Comparison of ENCODE assay signal across 8 cellular contexts in the genomic region with DNA sequence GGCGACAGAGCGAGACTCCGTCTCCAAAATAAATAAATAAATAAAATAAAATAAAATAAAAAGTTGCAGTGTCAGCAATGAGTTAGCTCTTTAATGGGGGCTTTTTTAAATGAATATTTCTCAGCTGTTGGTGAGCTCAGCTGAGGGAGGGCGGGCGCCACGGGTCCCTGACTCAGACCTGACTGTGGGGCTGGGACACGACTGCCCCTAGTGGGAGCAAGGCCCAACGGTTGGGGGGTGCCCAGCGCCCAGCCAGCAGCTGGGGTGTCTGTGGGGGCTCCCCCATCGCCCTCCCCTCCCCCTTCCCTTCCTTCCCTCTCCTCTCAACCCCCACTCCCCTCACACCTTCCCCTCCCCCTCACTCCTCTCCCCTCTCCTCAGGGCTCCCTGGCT. TPM values are rescaled to one million over a fixed set of nuclear protein-coding genes. Genes with fewer than 3 reads are reported as not detected.
DNase-seq lines count a peak whose midpoint lies in the region; ATAC-seq and TF ChIP-seq lines count a peak whose summit lies in the region.

No MANE protein-coding gene starts in this region.

- CTCF ChIA-PET in activated B cell treated with CpG ODN at 0.5 μM for 24 hours (lab: Charles Lee), result interaction anchor here (0.8 to 1.6 kb wide), 7 partner anchors 10 to 62 kb away, joined by 3 to 15 read pairs (median 5); a partner anchor contains a TSS

- no peaks in the 10 kb centered on the region for H3K27me3 Mint-ChIP-seq in CD4-positive, CD25-positive, alpha-beta regulatory T cell
- no peaks in the 10 kb centered on the region for H3K27me3 Mint-ChIP-seq in activated B cell treated with CpG ODN at 0.5 μM for 24 hours

- H3K27me3 ChIP-seq in CD4-positive, CD25-positive, alpha-beta regulatory T cell (ENCODE audit: control insufficient read depth, insufficient read depth, low read length), result no peaks in the 10 kb centered on the region

- no peak overlapping the region for H3K4me3 ChIP-seq in CD4-positive, CD25-positive, alpha-beta regulatory T cell (ENCODE audit: low read depth, low read length)

- POLR2A ChIA-PET in activated B cell treated with CpG ODN at 0.5 μM for 24 hours (lab: Charles Lee), result interaction anchor here (0.9 to 2.3 kb wide), 5 partner anchors 9 to 111 kb away, joined by 3 to 11 read pairs (median 4); a partner anchor contains a TSS

- H3K9me3 ChIP-seq in CD4-positive, CD25-positive, alpha-beta regulatory T cell (ENCODE audit: control insufficient read depth in 2 of 2, low read length in 2 of 2), result no peaks in the 10 kb centered on the region

- H3K4me1 ChIP-seq in CD4-positive, CD25-positive, alpha-beta regulatory T cell (ENCODE audit: control insufficient read depth, insufficient read depth, low read length, poor library complexity, severe bottlenecking), result peaks cover 47% of the 10 kb centered on the region

- H3K4me3 Mint-ChIP-seq in CD4-positive, CD25-positive, alpha-beta regulatory T cell, result no peak overlapping the region
- no peak overlapping the region for H3K4me3 Mint-ChIP-seq in activated B cell treated with CpG ODN at 0.5 μM for 24 hours

- H3K27ac ChIP-seq in CD4-positive, CD25-positive, alpha-beta regulatory T cell (ENCODE audit: insufficient read depth, low read length, poor library complexity, severe bottlenecking), result peak overlapping the region; percentile 41

- no peaks in the 10 kb centered on the region for H3K36me3 ChIP-seq in CD4-positive, CD25-positive, alpha-beta regulatory T cell (ENCODE audit: control insufficient read depth, insufficient read depth, low read length)

- peaks cover 0 to 44% (median 19%) of the 10 kb centered on the region in 4 donors for H3K4me1 Mint-ChIP-seq in CD4-positive, CD25-positive, alpha-beta regulatory T cell
- H3K4me1 Mint-ChIP-seq in activated B cell treated with CpG ODN at 0.5 μM for 24 hours, result peaks cover 46% of the 10 kb centered on the region

- peak; percentile 43 to 54 for ATAC-seq in CD4-positive, CD25-positive, alpha-beta regulatory T cell (ENCODE audit: low read depth in 2 of 2)
- ATAC-seq in HG03571 (IDR thresholded peaks at IDR 0.05; ENCODE audit: unreplicated experiment) (peak; percentile 38), activated B cell treated with CpG ODN at 0.5 μM for 24 hours (ENCODE audit: low read depth) (peak; percentile 70), HG03025 (IDR thresholded peaks at IDR 0.05; ENCODE audit: low FRiP score, unreplicated experiment) (no peak)

- no peaks in the 10 kb centered on the region for H3K36me3 Mint-ChIP-seq in CD4-positive, CD25-positive, alpha-beta regulatory T cell
- H3K36me3 Mint-ChIP-seq in activated B cell treated with CpG ODN at 0.5 μM for 24 hours (ENCODE audit: low read depth), result no peaks in the 10 kb centered on the region

- peaks cover 0 to 3% (median 0%) of the 10 kb centered on the region in 7 donors for H3K9me3 Mint-ChIP-seq in CD4-positive, CD25-positive, alpha-beta regulatory T cell
- no peaks in the 10 kb centered on the region for H3K9me3 Mint-ChIP-seq in activated B cell treated with CpG ODN at 0.5 μM for 24 hours

- TF ChIP-seq CTCF in activated B cell treated with CpG ODN at 0.5 μM for 24 hours (IDR thresholded peaks at IDR 0.05), result no peak

- DNase-seq in CD4-positive, CD25-positive, alpha-beta regulatory T cell, result peak; percentile 48 to 56 (median 51)
- peak; percentile 57 for DNase-seq in activated B cell treated with CpG ODN at 0.5 μM for 24 hours
- peak; percentile 52 for DNase-seq in central memory CD4-positive, alpha-beta T cell
- DNase-seq in stimulated activated CD4-positive, alpha-beta T cell treated with anti-CD3 and anti-CD28 coated beads, Interleukin-15, amount 100 ng/mL, for 1 hour (ENCODE audit: low read depth in 1 of 2, low spot score in 1 of 2), result peak; percentile 43 to 63
- DNase-seq in NCI-H2227 (lab: John Stamatoyannopoulos, UW; ENCODE audit: unreplicated experiment), result no peak
- no peak for DNase-seq in NCI-H1694 (lab: John Stamatoyannopoulos, UW)

- H3K27ac Mint-ChIP-seq in CD4-positive, CD25-positive, alpha-beta regulatory T cell, result peak overlapping the region in 1 of 3 donors; percentile 63
- H3K27ac Mint-ChIP-seq in activated B cell treated with CpG ODN at 0.5 μM for 24 hours, result no peak overlapping the region

- intact Hi-C loops in activated B cell treated with CpG ODN at 0.5 μM for 24 hours (cut with micrococcal nuclease), result loop anchor here (1.0 kb wide), 2 partner anchors 10 to 21 kb away; no protein-coding TSS in a partner anchor

RNA-seq across cellular contexts. Expression of a gene that starts 46.6 kb away (rescaled TPM):
- total RNA-seq in CD4-positive, CD25-positive, alpha-beta regulatory T cell, result 10.9 TPM
- polyA plus RNA-seq in CD4-positive, CD25-positive, alpha-beta regulatory T cell, result 1 to 10 TPM in 1 of 4 donors, under 1 TPM in 3; 0.56 to 1.4 (median 0.87) TPM
- total RNA-seq in activated B cell treated with CpG ODN at 0.5 μM for 24 hours, result 12.8 and 13.4 TPM in 2 replicates

Comparison
In these comparisons a context has a peak if more than half of its experiments do, and no peak if none do; other contexts are left out.
1. DNase-seq: peak in CD4-positive, CD25-positive, alpha-beta regulatory T cell (3 of 3), activated B cell treated with CpG ODN at 0.5 μM for 24 hours (single experiment), central memory CD4-positive, alpha-beta T cell (single experiment) and stimulated activated CD4-positive, alpha-beta T cell treated with anti-CD3 and anti-CD28 coated beads, Interleukin-15, amount 100 ng/mL, for 1 hour (2 of 2); none in NCI-H2227 (single experiment) and NCI-H1694 (single experiment).